Comparison of ENCODE assay signal across 7 cellular contexts in genomic region chr7:32891046-32891799, GRCh38. TPM values are rescaled to one million over a fixed set of nuclear protein-coding genes. Genes with fewer than 3 reads are reported as not detected.
DNase-seq lines count a peak whose midpoint lies in the region; ATAC-seq and TF ChIP-seq lines count a peak whose summit lies in the region.

Gene KBTBD2 (minus strand): TSS chr7:32891760. CDS start chr7:32879604, 12,156 bp downstream.

- peak within 1 kb of the TSS; percentile 61 for H3K4me3 ChIP-seq in astrocyte of the spinal cord (ENCODE audit: low read depth, low read length)
- H3K4me3 ChIP-seq in iPS DF 6.9 (ENCODE audit: low read length), result peak within 1 kb of the TSS; percentile 100
- H3K4me3 ChIP-seq in gastrocnemius medialis, result peak within 1 kb of the TSS; percentile 66 to 80 (median 72)

- no peaks in the 10 kb centered on the region for H3K27me3 ChIP-seq in iPS DF 6.9 (ENCODE audit: control insufficient read depth, insufficient read depth, low read length)
- no peaks in the 10 kb centered on the region for H3K27me3 ChIP-seq in gastrocnemius medialis

- no CpG with 5 or more reads among the region's 104 CpGs for WGBS in iPS DF 6.9 (ENCODE audit: insufficient coverage, insufficient read length)

- no peaks in the 10 kb centered on the region for H3K36me3 ChIP-seq in iPS DF 6.9 (ENCODE audit: control insufficient read depth, insufficient read depth, low read length)
- H3K36me3 ChIP-seq in gastrocnemius medialis, result no peaks in the 10 kb centered on the region

- TF ChIP-seq POLR2A in gastrocnemius medialis (IDR thresholded peaks at IDR 0.05), result peak; percentile 65 to 81

- in situ Hi-C loops in astrocyte of the spinal cord (cut with HindIII; ENCODE audit: low sequenced_read_pairs) (no loop called here), gastrocnemius medialis (cut with MboI; ENCODE audit: low sequenced_read_pairs in 4 of 4) (loop anchor here in 1 of 4 donors (10.0 kb wide), 1 partner anchor 54 kb away; no protein-coding TSS in a partner anchor)

- ATAC-seq in GM18498 (IDR thresholded peaks at IDR 0.05; ENCODE audit: unreplicated experiment) (peak; percentile 62), HG02642 (IDR thresholded peaks at IDR 0.05; ENCODE audit: poor library complexity, unreplicated experiment) (peak; percentile 74), gastrocnemius medialis (peak; percentile 53 to 64)

- H3K4me1 ChIP-seq in iPS DF 6.9 (ENCODE audit: control insufficient read depth, insufficient read depth, low read length), result no peaks in the 10 kb centered on the region; the same call in 1 of the 2 replicates
- peaks cover 40 to 45% of the 10 kb centered on the region in 2 donors for H3K4me1 ChIP-seq in gastrocnemius medialis

- H3K9me3 ChIP-seq in iPS DF 6.9 (ENCODE audit: control insufficient read depth, insufficient read depth, low read length) (no peaks in the 10 kb centered on the region), gastrocnemius medialis (no peaks in the 10 kb centered on the region)

- intact Hi-C loops in gastrocnemius medialis (cut with DNase I; ENCODE audit: low total_unique reads), result loop anchor here (2.0 to 5.0 kb wide), 7 partner anchors 14 to 399 kb away; partner anchors contain the start of genes FKBP9, LSM5 and NT5C3A

- no peak for TF ChIP-seq CTCF in astrocyte of the spinal cord (IDR thresholded peaks at IDR 0.05; ENCODE audit: low read depth, low read length)
- peak in 1 of 5 experiments; percentile 3 for TF ChIP-seq CTCF in gastrocnemius medialis (IDR thresholded peaks at IDR 0.05 in 4 of 5, conservative IDR thresholded peaks at IDR 0.05 in 1 of 5)

- peak; percentile 80 for DNase-seq in NCI-H1105 treated with DMSO at 0.1 percent for 48 hours (lab: John Stamatoyannopoulos, UW)
- peak; percentile 70 for DNase-seq in T1000 (lab: John Stamatoyannopoulos, UW)
- DNase-seq in astrocyte of the spinal cord (ENCODE audit: low read depth, low spot score), result peak; percentile 87
- no peak for DNase-seq in iPS DF 6.9 (ENCODE audit: low read depth, low spot score)
- peak; percentile 78 to 85 for DNase-seq in gastrocnemius medialis

- H3K27ac ChIP-seq in iPS DF 6.9 (ENCODE audit: low read length) (peak within 1 kb of the TSS; percentile 25), gastrocnemius medialis (peak within 1 kb of the TSS; percentile 90 to 99 (median 96))

RNA-seq across cellular contexts. Expression of gene KBTBD2, which starts in this region (rescaled TPM):
- total RNA-seq in gastrocnemius medialis, result 10 to 100 TPM; 54.3 to 92.5 (median 64.1) TPM
